In genomic region chr1:41246568-41246967, GRCh38 we compare ENCODE assay signal across 24 cellular contexts. TPM values are rescaled to one million over a fixed set of nuclear protein-coding genes. Genes with fewer than 3 reads are reported as not detected.
DNase-seq lines count a peak whose midpoint lies in the region; ATAC-seq and TF ChIP-seq lines count a peak whose summit lies in the region.
"Had no signal": no experiment of that assay in that cellular context is flagged by ENCODE, and none has a peak within 500 bp of the region (broad histone marks: within the 10 kb centered on the region; RNA-seq: fewer than 3 reads in every experiment).

No MANE protein-coding gene starts in this region.

- H3K4me1 ChIP-seq in BLaER1 (peaks cover 58% of the 10 kb centered on the region), IMR-90 (ENCODE audit: control insufficient read depth, insufficient read depth, low read length) (peaks cover 6% of the 10 kb centered on the region; the same call in 1 of the 2 replicates)

- peaks cover 6% of the 10 kb centered on the region for H3K4me1 Mint-ChIP-seq in neural crest cell
- H3K4me1 Mint-ChIP-seq in T-helper 2 cell treated with Interferon-gamma antibody and Interleukin-4, amounts not matched to agents 5 μg/mL and 100 μg/mL, for 36 hours (ENCODE audit: low read depth): peaks cover 18% of the 10 kb centered on the region

- peak overlapping the region; percentile 31 for H3K27ac Mint-ChIP-seq in neural crest cell (ENCODE audit: unreplicated experiment)
- no peak overlapping the region for H3K27ac Mint-ChIP-seq in T-helper 2 cell treated with Interferon-gamma antibody and Interleukin-4, amounts not matched to agents 5 μg/mL and 100 μg/mL, for 36 hours
- H3K27ac Mint-ChIP-seq: CD8-positive, alpha-beta T cell; HFFc6 had no signal

- peaks cover 8% of the 10 kb centered on the region for H3K9me1 ChIP-seq in IMR-90 (ENCODE audit: insufficient read depth, low read length)

- no peaks in the 10 kb centered on the region for H3K36me3 Mint-ChIP-seq in neural crest cell (ENCODE audit: low read depth)
- H3K36me3 Mint-ChIP-seq in T-helper 2 cell treated with Interferon-gamma antibody and Interleukin-4, amounts not matched to agents 5 μg/mL and 100 μg/mL, for 36 hours (ENCODE audit: low read depth): no peaks in the 10 kb centered on the region
- H3K36me3 Mint-ChIP-seq: CD8-positive, alpha-beta T cell had no signal

- peaks cover 11 to 13% of the 10 kb centered on the region in 2 experiments for H3K79me1 ChIP-seq in IMR-90 (ENCODE audit: low read depth in 1 of 2, low read length in 2 of 2)

- DNase-seq in IMR-90 (no peak), OCI-M1 (lab: John Stamatoyannopoulos, UW) (peak; percentile 28), neural crest cell (ENCODE audit: low read depth, low spot score) (no peak), KG1 (lab: John Stamatoyannopoulos, UW) (no peak), UCSD-AML1 (lab: John Stamatoyannopoulos, UW; ENCODE audit: unreplicated experiment) (no peak)
- no peak for DNase-seq in T-helper 2 cell treated with Interferon-gamma antibody and Interleukin-4, amounts not matched to agents 5 μg/mL and 100 μg/mL, for 36 hours (ENCODE audit: low spot score)
- DNase-seq: AML-193; CD8-positive, alpha-beta T cell; DMS 273 treated with DMSO at 0.1 percent for 48 hours; GF-D8; HFFc6; Karpas-422; MV-4-11; NCI-H1105; NCI-H1436 treated with DMSO at 0.1 percent for 48 hours; NCI-H187 treated with DMSO at 0.1 percent for 48 hours; NCI-H2171 treated with DMSO at 0.1 percent for 48 hours; NCI-H82; Right ventricle myocardium superior; RPMI8226 had no signal

- no peak overlapping the region for H3K4me3 ChIP-seq in BLaER1
- no peak overlapping the region for H3K4me3 ChIP-seq in IMR-90 (ENCODE audit: insufficient read depth, low read depth, low read length)
- H3K4me3 ChIP-seq: HAP-1, SJSA1 had no signal

- in situ Hi-C loops in IMR-90 (cut with MboI; ENCODE audit: low sequenced_read_pairs): no loop called here

- no peak overlapping the region for H2AK5ac ChIP-seq in IMR-90 (ENCODE audit: low read depth, low read length)

- no peak overlapping the region for H2BK120ac ChIP-seq in IMR-90 (ENCODE audit: low read depth, low read length)

- no peak overlapping the region for H2AFZ ChIP-seq in IMR-90 (replicated peaks; ENCODE audit: low read length, poor library complexity)

- CTCF ChIA-PET in IMR-90 (lab: Yijun Ruan, JAX): no interaction called here

- H4K20me1 ChIP-seq in BLaER1 (no peaks in the 10 kb centered on the region), IMR-90 (ENCODE audit: insufficient read depth, low read length) (no peaks in the 10 kb centered on the region)

- TF ChIP-seq RAD21 in IMR-90 (IDR thresholded peaks at IDR 0.05; ENCODE audit: low read length): no peak

- H3K27me3 ChIP-seq in BLaER1 (no peaks in the 10 kb centered on the region), IMR-90 (ENCODE audit: control insufficient read depth, insufficient read depth, low read length) (no peaks in the 10 kb centered on the region)
- H3K27me3 ChIP-seq: SJSA1 had no signal

- H3K27me3 Mint-ChIP-seq in neural crest cell (ENCODE audit: low read depth): peaks cover 4% of the 10 kb centered on the region
- peaks cover 11% of the 10 kb centered on the region for H3K27me3 Mint-ChIP-seq in T-helper 2 cell treated with Interferon-gamma antibody and Interleukin-4, amounts not matched to agents 5 μg/mL and 100 μg/mL, for 36 hours (ENCODE audit: low read depth)

- H3K27ac ChIP-seq in BLaER1: no peak overlapping the region
- no peak overlapping the region for H3K27ac ChIP-seq in IMR-90 (ENCODE audit: insufficient read depth, low read length)
- H3K27ac ChIP-seq: C4-2B, SJSA1 had no signal

- H3K4me2 ChIP-seq in BLaER1 (peak overlapping the region; percentile 86), IMR-90 (ENCODE audit: low read depth, low read length) (no peak overlapping the region)

- no peak overlapping the region for H3K56ac ChIP-seq in IMR-90 (ENCODE audit: extremely low read depth, insufficient read depth, low read length)

- TF ChIP-seq CTCF in IMR-90 (conservative IDR thresholded peaks at IDR 0.05; ENCODE audit: low read depth, low read length) (no peak), neural crest cell (conservative IDR thresholded peaks at IDR 0.05) (no peak)

- no peak for TF ChIP-seq POLR2A in IMR-90 (IDR thresholded peaks at IDR 0.05; ENCODE audit: low read depth, low read length)

- WGBS in IMR-90 (ENCODE audit: extremely low coverage in 2 of 2, insufficient read length in 1 of 2), 2 experiments: 57% methylated on average over 1 of the region's 1 CpG; no CpG with 5 or more reads in 1 of the 2 experiments

- no peaks in the 10 kb centered on the region for H3K9me3 Mint-ChIP-seq in neural crest cell
- H3K9me3 Mint-ChIP-seq in T-helper 2 cell treated with Interferon-gamma antibody and Interleukin-4, amounts not matched to agents 5 μg/mL and 100 μg/mL, for 36 hours: no peaks in the 10 kb centered on the region
- H3K9me3 Mint-ChIP-seq: CD8-positive, alpha-beta T cell; HFFc6 had no signal

- intact Hi-C loops in IMR-90 (cut with micrococcal nuclease): no loop called here

- no peaks in the 10 kb centered on the region for H3K36me3 ChIP-seq in BLaER1
- H3K36me3 ChIP-seq in IMR-90 (ENCODE audit: control insufficient read depth, insufficient read depth, low read length): no peaks in the 10 kb centered on the region
- H3K36me3 ChIP-seq: HAP-1 had no signal

- H2AK9ac ChIP-seq in IMR-90 (replicated peaks; ENCODE audit: low read depth, low read length, poor library complexity): no peak overlapping the region

- H4K5ac ChIP-seq in IMR-90 (ENCODE audit: low read depth, low read length): no peak overlapping the region

- H3K23ac ChIP-seq in IMR-90 (ENCODE audit: low read depth, low read length): no peak overlapping the region

- H3K18ac ChIP-seq in IMR-90 (ENCODE audit: low read depth, low read length): no peak overlapping the region

- dilution Hi-C loops in IMR-90 (cut with HindIII; ENCODE audit: low sequenced_read_pairs, unreplicated experiment): no loop called here

- H2BK20ac ChIP-seq in IMR-90 (ENCODE audit: low read depth, low read length): no peak overlapping the region

- H4K8ac ChIP-seq in IMR-90 (ENCODE audit: low read depth in 2 of 2, low read length in 2 of 2): no peak overlapping the region

- POLR2A ChIA-PET in IMR-90 (lab: Charles Lee; ENCODE audit: unreplicated experiment): no interaction called here

- H2BK5ac ChIP-seq in IMR-90 (ENCODE audit: low read depth, low read length, poor library complexity, severe bottlenecking): no peak overlapping the region

- H3K9ac ChIP-seq in BLaER1 (no peak overlapping the region), IMR-90 (ENCODE audit: low read depth, low read length) (no peak overlapping the region)

- no peak overlapping the region for H3K4me3 Mint-ChIP-seq in neural crest cell
- no peak overlapping the region for H3K4me3 Mint-ChIP-seq in T-helper 2 cell treated with Interferon-gamma antibody and Interleukin-4, amounts not matched to agents 5 μg/mL and 100 μg/mL, for 36 hours
- H3K4me3 Mint-ChIP-seq: CD8-positive, alpha-beta T cell; HFFc6 had no signal

- H3K9me3 ChIP-seq in BLaER1: peaks cover 5% of the 10 kb centered on the region
- H3K9me3 ChIP-seq in IMR-90 (ENCODE audit: control insufficient read depth, insufficient read depth, low read length): no peaks in the 10 kb centered on the region
- H3K9me3 ChIP-seq: SJSA1 had no signal

- BruUV-seq in IMR-90 (replicated peaks; lab: Mats Ljungman, UMichigan): no TSS peak

- H2BK15ac ChIP-seq in IMR-90 (ENCODE audit: low read depth, low read length): no peak overlapping the region

- no peak overlapping the region for H3K4ac ChIP-seq in IMR-90 (ENCODE audit: low read depth, low read length)

- H3K14ac ChIP-seq in IMR-90 (replicated peaks; ENCODE audit: low read depth, low read length): no peak overlapping the region

- no peak overlapping the region for H4K91ac ChIP-seq in IMR-90 (ENCODE audit: insufficient read depth, low read depth, low read length)

- ATAC-seq in IMR-90 (ENCODE audit: low read depth): no peak
- ATAC-seq: CD8-positive, alpha-beta T cell had no signal

TF ChIP-seq in IMR-90, 13 proteins besides CTCF, POLR2A, EP300 and RAD21:
- TF ChIP-seq NFE2L2 (IDR thresholded peaks at IDR 0.05; ENCODE audit: low read depth, low read length) (peak; percentile 47; the same call in 1 of the 2 replicates), SMC3 (IDR thresholded peaks at IDR 0.05; ENCODE audit: low read depth, low read length) (no peak)

RNA-seq across cellular contexts. Expression of gene SCMH1, which starts 4.5 kb away (rescaled TPM):
- total RNA-seq in IMR-90 (2012; rRNA removed) (9.0 and 9.7 TPM in 2 replicates), neural crest cell (45.8 and 50.6 TPM in 2 replicates)
- 19.4 and 24.0 TPM in 2 replicates for polyA plus RNA-seq in IMR-90 (2012; rRNA removed)
- polyA plus RNA-seq in IMR-90 (2012; cell fraction: cytosol; rRNA removed): 13.9 and 14.8 TPM in 2 replicates
- polyA plus RNA-seq in IMR-90 (2012; cell fraction: nucleus; rRNA removed; ENCODE audit: low replicate concordance): 64.5 and 73.2 TPM in 2 replicates
